In the genomic region with DNA sequence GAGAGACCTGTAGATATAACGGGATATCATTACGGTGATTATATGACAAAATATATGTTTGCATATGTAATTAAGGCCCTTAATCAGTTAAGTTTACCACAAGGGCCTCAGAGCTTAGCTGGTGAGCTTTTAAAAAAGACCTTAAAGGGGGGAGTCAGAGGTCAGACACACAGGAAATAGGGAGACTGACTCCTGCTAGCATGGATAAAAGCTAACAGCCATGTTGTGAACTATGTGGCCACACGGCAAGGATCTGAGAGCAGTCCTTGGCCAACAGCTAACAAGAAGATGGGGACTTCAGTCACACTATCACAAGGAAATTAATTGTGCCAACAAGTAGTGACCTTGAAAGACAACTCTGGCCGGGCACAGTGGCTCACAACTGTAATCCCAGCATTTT, we compare ENCODE assay signal across 1 cellular context.
A peak's percentile ranks its signal among the peaks of the same experiment; 100 is the strongest.
TF ChIP-seq lines count a peak whose summit lies in the region.

No MANE protein-coding gene starts in this region.

TF ChIP-seq in K562, 482 proteins besides CTCF, POLR2A, EP300 and RAD21 (continued from another document):
- TF ChIP-seq, protein P1, sequence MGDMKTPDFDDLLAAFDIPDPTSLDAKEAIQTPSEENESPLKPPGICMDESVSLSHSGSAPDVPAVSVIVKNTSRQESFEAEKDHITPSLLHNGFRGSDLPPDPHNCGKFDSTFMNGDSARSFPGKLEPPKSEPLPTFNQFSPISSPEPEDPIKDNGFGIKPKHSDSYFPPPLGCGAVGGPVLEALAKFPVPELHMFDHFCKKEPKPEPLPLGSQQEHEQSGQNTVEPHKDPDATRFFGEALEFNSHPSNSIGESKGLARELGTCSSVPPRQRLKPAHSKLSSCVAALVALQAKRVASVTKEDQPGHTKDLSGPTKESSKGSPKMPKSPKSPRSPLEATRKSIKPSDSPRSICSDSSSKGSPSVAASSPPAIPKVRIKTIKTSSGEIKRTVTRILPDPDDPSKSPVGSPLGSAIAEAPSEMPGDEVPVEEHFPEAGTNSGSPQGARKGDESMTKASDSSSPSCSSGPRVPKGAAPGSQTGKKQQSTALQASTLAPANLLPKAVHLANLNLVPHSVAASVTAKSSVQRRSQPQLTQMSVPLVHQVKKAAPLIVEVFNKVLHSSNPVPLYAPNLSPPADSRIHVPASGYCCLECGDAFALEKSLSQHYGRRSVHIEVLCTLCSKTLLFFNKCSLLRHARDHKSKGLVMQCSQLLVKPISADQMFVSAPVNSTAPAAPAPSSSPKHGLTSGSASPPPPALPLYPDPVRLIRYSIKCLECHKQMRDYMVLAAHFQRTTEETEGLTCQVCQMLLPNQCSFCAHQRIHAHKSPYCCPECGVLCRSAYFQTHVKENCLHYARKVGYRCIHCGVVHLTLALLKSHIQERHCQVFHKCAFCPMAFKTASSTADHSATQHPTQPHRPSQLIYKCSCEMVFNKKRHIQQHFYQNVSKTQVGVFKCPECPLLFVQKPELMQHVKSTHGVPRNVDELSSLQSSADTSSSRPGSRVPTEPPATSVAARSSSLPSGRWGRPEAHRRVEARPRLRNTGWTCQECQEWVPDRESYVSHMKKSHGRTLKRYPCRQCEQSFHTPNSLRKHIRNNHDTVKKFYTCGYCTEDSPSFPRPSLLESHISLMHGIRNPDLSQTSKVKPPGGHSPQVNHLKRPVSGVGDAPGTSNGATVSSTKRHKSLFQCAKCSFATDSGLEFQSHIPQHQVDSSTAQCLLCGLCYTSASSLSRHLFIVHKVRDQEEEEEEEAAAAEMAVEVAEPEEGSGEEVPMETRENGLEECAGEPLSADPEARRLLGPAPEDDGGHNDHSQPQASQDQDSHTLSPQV (IDR thresholded peaks at IDR 0.05), result peak; percentile 74
- TF ChIP-seq NR2C2 (CRISPR knock-in tag; IDR thresholded peaks at IDR 0.05), result no peak
- peak; percentile 61; the same call in 1 of the 2 replicates for TF ChIP-seq NR2C2 (tag; IDR thresholded peaks at IDR 0.05)
- TF ChIP-seq SMAD4 (CRISPR knock-in tag; conservative IDR thresholded peaks at IDR 0.05), result 0 out of 2 replicates have a peak, but pooled peaks have one; percentile 32
- TF ChIP-seq, protein P2, sequence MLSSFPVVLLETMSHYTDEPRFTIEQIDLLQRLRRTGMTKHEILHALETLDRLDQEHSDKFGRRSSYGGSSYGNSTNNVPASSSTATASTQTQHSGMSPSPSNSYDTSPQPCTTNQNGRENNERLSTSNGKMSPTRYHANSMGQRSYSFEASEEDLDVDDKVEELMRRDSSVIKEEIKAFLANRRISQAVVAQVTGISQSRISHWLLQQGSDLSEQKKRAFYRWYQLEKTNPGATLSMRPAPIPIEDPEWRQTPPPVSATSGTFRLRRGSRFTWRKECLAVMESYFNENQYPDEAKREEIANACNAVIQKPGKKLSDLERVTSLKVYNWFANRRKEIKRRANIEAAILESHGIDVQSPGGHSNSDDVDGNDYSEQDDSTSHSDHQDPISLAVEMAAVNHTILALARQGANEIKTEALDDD (IDR thresholded peaks at IDR 0.05), result peak; percentile 44; the same call in 1 of the 2 replicates
- TF ChIP-seq GABPA (tag; conservative IDR thresholded peaks at IDR 0.05; ENCODE audit: low read depth), result 0 out of 2 replicates have a peak, but pooled peaks have one; percentile 7
